In genomic region chr7:133252858-133253521, GRCh38 we compare ENCODE assay signal across 8 cellular contexts. TPM values are rescaled to one million over a fixed set of nuclear protein-coding genes. Genes with fewer than 3 reads are reported as not detected.
DNase-seq lines count a peak whose midpoint lies in the region; ATAC-seq lines count a peak whose summit lies in the region.

Gene EXOC4 (plus strand): TSS chr7:133253078.

- peak within 1 kb of the TSS; percentile 95 to 96 for H3K4me3 Mint-ChIP-seq in effector memory CD8-positive, alpha-beta T cell

- peak; percentile 97 for ATAC-seq in GM21360 (IDR thresholded peaks at IDR 0.05; ENCODE audit: unreplicated experiment)
- ATAC-seq in effector memory CD8-positive, alpha-beta T cell (replicated peaks), result peak; percentile 99

- peak within 1 kb of the TSS; percentile 96 for H3K27ac Mint-ChIP-seq in effector memory CD8-positive, alpha-beta T cell

- no peaks in the 10 kb centered on the region for H3K9me3 Mint-ChIP-seq in effector memory CD8-positive, alpha-beta T cell

- peaks cover 5% of the 10 kb centered on the region for H3K36me3 Mint-ChIP-seq in effector memory CD8-positive, alpha-beta T cell (ENCODE audit: insufficient read depth)

- H3K4me1 Mint-ChIP-seq in effector memory CD8-positive, alpha-beta T cell (ENCODE audit: low read depth in 2 of 2), result peaks cover 13 to 29% of the 10 kb centered on the region in 2 donors

- no peaks in the 10 kb centered on the region for H3K27me3 Mint-ChIP-seq in effector memory CD8-positive, alpha-beta T cell

- DNase-seq in COLO668 (lab: John Stamatoyannopoulos, UW; ENCODE audit: unreplicated experiment) (peak; percentile 93), HT1080 (ENCODE audit: low read depth) (peak; percentile 96), NOMO-1 treated with DMSO at 0.1 percent for 48 hours (lab: John Stamatoyannopoulos, UW; ENCODE audit: unreplicated experiment) (peak; percentile 84), medulla oblongata (ENCODE audit: extremely low spot score) (peak; percentile 100)
- DNase-seq in activated CD8-positive, alpha-beta memory T cell treated with anti-CD3 and anti-CD28 coated beads for 4 hours (ENCODE audit: low read depth in 2 of 2), result peak; percentile 80 to 90
- peak; percentile 92 to 95 (median 93) for DNase-seq in effector memory CD8-positive, alpha-beta T cell
- DNase-seq in stimulated activated CD8-positive, alpha-beta memory T cell treated with anti-CD3 and anti-CD28 coated beads, Interleukin-12 subunit alpha, Interleukin-12 subunit beta, amount 100 ng/mL, for 1 hour (ENCODE audit: low read depth), result peak; percentile 86

RNA-seq across cellular contexts. Expression of gene EXOC4, which starts in this region (rescaled TPM):
- 37.1 and 39.3 TPM in 2 replicates for total RNA-seq in HT1080 (2014; rRNA removed; shearing (Covaris generic))
- polyA plus RNA-seq in HT1080 (2015; cell fraction: cytosol; rRNA removed), result 27.8 and 38.3 TPM in 2 replicates
- 61.3 and 61.6 TPM in 2 replicates for polyA plus RNA-seq in HT1080 (2015; cell fraction: nucleus; rRNA removed)

Comparison
In these comparisons a context has a peak if more than half of its experiments do, and no peak if none do; other contexts are left out.
1. Peak in every context shown above with its lines: DNase-seq and ATAC-seq.